22 cellular contexts compared by ENCODE assay signal in the genomic region with DNA sequence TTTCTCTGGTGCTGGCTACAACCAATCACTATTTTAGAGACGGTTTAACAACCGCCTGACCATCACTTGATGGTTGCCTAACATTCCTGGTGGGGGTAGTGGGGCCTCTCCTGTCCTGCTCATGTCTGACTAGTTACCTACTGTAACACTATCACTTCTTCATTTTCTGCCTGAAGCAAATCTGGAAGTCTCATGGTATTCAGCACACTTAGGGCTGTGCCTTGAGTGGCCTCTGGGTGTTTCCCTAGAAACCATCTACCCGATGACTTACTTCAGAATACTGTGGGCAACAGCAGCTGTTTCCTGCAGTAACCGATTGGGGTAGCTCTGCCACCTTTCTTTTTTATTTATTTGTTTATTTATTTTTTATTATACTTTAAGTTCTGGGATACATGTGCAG.
"Had no signal": no experiment of that assay in that cellular context is flagged by ENCODE, and none has a peak within 500 bp of the region (broad histone marks: within the 10 kb centered on the region; RNA-seq: fewer than 3 reads in every experiment).

No MANE protein-coding gene starts in this region.

- ATAC-seq: heart left ventricle; natural killer cell; stimulated activated memory B cell treated with anti-CD40 and anti-IgM and Interleukin-4, amounts not matched to agents 10 μg/mL and 1 μg/mL and 100 μg/mL, for 72 hours had no signal

- H3K27me3 ChIP-seq: dorsolateral prefrontal cortex, heart left ventricle, ovary, right atrium auricular region, sigmoid colon, transverse colon had no signal

- DNase-seq: cortex of kidney; dorsolateral prefrontal cortex; effector CD8-positive, alpha-beta T cell; foreskin melanocyte; heart left ventricle; hippocampal formation; kidney glomerular epithelial cell; natural killer cell; nucleus accumbens; ovary; sigmoid colon; small intestine; stimulated activated CD4-positive, alpha-beta T cell treated with anti-CD3 and anti-CD28 coated beads, Interleukin-12 subunit alpha, Interleukin-12 subunit beta, amount 100 ng/mL, for 4 hours; stimulated activated CD4-positive, alpha-beta T cell treated with anti-CD3 and anti-CD28 coated beads, Interleukin-2, amount 100 ng/mL, for 48 hours; substantia nigra; transverse colon had no signal

- H3K4me3 Mint-ChIP-seq: mesothelial cell of epicardium; natural killer cell; neural crest cell; stimulated activated memory B cell treated with anti-CD40 and anti-IgM and Interleukin-4, amounts not matched to agents 10 μg/mL and 1 μg/mL and 100 μg/mL, for 72 hours; stimulated activated naive CD8-positive, alpha-beta T cell treated with anti-CD3 and anti-CD28 coated beads, Interleukin-15, Interleukin-2, amounts not matched to agents 100 ng/mL and 50 ng/mL, for 24 hours had no signal

- H3K27ac Mint-ChIP-seq: mesothelial cell of epicardium; natural killer cell; stimulated activated memory B cell treated with anti-CD40 and anti-IgM and Interleukin-4, amounts not matched to agents 10 μg/mL and 1 μg/mL and 100 μg/mL, for 72 hours; stimulated activated naive CD8-positive, alpha-beta T cell treated with anti-CD3 and anti-CD28 coated beads, Interleukin-15, Interleukin-2, amounts not matched to agents 100 ng/mL and 50 ng/mL, for 24 hours had no signal

- H3K4me1 Mint-ChIP-seq: natural killer cell; neural crest cell; stimulated activated memory B cell treated with anti-CD40 and anti-IgM and Interleukin-4, amounts not matched to agents 10 μg/mL and 1 μg/mL and 100 μg/mL, for 72 hours had no signal

- H3K9me3 ChIP-seq: ovary, right atrium auricular region, sigmoid colon, thoracic aorta, transverse colon had no signal

- H3K4me1 ChIP-seq: transverse colon had no signal

- H3K36me3 ChIP-seq: heart left ventricle, ovary, right atrium auricular region, sigmoid colon, thoracic aorta, transverse colon had no signal

- H3K4me3 ChIP-seq: dorsolateral prefrontal cortex, heart left ventricle, ovary, right atrium auricular region, sigmoid colon, thoracic aorta, transverse colon had no signal

- H3K9me3 Mint-ChIP-seq: mesothelial cell of epicardium; neural crest cell; stimulated activated memory B cell treated with anti-CD40 and anti-IgM and Interleukin-4, amounts not matched to agents 10 μg/mL and 1 μg/mL and 100 μg/mL, for 72 hours had no signal

- H3K27ac ChIP-seq: dorsolateral prefrontal cortex, heart left ventricle, ovary, sigmoid colon, thoracic aorta, transverse colon had no signal

- H3K27me3 Mint-ChIP-seq: stimulated activated memory B cell treated with anti-CD40 and anti-IgM and Interleukin-4, amounts not matched to agents 10 μg/mL and 1 μg/mL and 100 μg/mL, for 72 hours; stimulated activated naive CD8-positive, alpha-beta T cell treated with anti-CD3 and anti-CD28 coated beads, Interleukin-15, Interleukin-2, amounts not matched to agents 100 ng/mL and 50 ng/mL, for 24 hours had no signal

- H3K36me3 Mint-ChIP-seq: mesothelial cell of epicardium; natural killer cell; stimulated activated memory B cell treated with anti-CD40 and anti-IgM and Interleukin-4, amounts not matched to agents 10 μg/mL and 1 μg/mL and 100 μg/mL, for 72 hours had no signal
